Comparison of ENCODE assay signal across 20 cellular contexts in genomic region chr18:26965206-26965605, GRCh38.
DNase-seq lines count a peak whose midpoint lies in the region; ATAC-seq, FAIRE-seq and TF ChIP-seq lines count a peak whose summit lies in the region.
"Had no signal": no experiment of that assay in that cellular context is flagged by ENCODE, and none has a peak within 500 bp of the region (broad histone marks: within the 10 kb centered on the region; RNA-seq: fewer than 3 reads in every experiment).

No MANE protein-coding gene starts in this region.

- H3K9me3 ChIP-seq in right atrium auricular region (no peaks in the 10 kb centered on the region), psoas muscle (no peaks in the 10 kb centered on the region), uterus (no peaks in the 10 kb centered on the region)
- H3K9me3 ChIP-seq: BLaER1 had no signal

- H3K27ac ChIP-seq in right atrium auricular region (no peak overlapping the region), psoas muscle (no peak overlapping the region), uterus (no peak overlapping the region)
- H3K27ac ChIP-seq: BLaER1 had no signal

- H3K27ac Mint-ChIP-seq in type B pancreatic cell, result no peak overlapping the region
- H3K27ac Mint-ChIP-seq: CD4-positive, alpha-beta memory T cell; GM23338; HFFc6 had no signal

- H3K27me3 Mint-ChIP-seq in type B pancreatic cell, result no peaks in the 10 kb centered on the region
- H3K27me3 Mint-ChIP-seq: CD4-positive, alpha-beta memory T cell had no signal

- H3K4me3 Mint-ChIP-seq in type B pancreatic cell, result no peak overlapping the region
- H3K4me3 Mint-ChIP-seq: CD14-positive monocyte; CD4-positive, alpha-beta memory T cell; GM23338; HFFc6 had no signal

- peak; percentile 75 for ATAC-seq in Right ventricle myocardium superior (ENCODE audit: poor library complexity)
- ATAC-seq in psoas muscle, result peak in 3 of 4 donors; percentile 68 to 89 (median 88)
- ATAC-seq in GM21390 (IDR thresholded peaks at IDR 0.05; ENCODE audit: unreplicated experiment), result no peak
- ATAC-seq: GM23338, HCT116 had no signal

- TF ChIP-seq CTCF in right atrium auricular region (IDR thresholded peaks at IDR 0.05) (no peak), bronchial epithelial cell (IDR thresholded peaks at IDR 0.05; ENCODE audit: insufficient read depth, low read length, severe bottlenecking) (no peak), psoas muscle (IDR thresholded peaks at IDR 0.05) (no peak), type B pancreatic cell (conservative IDR thresholded peaks at IDR 0.05) (no peak), uterus (IDR thresholded peaks at IDR 0.05) (no peak)

- H3K4me1 ChIP-seq in right atrium auricular region (no peaks in the 10 kb centered on the region), psoas muscle (peaks cover 12% of the 10 kb centered on the region), uterus (no peaks in the 10 kb centered on the region)
- H3K4me1 ChIP-seq: BLaER1 had no signal

- H3K4me3 ChIP-seq in right atrium auricular region, result no peak overlapping the region
- no peak overlapping the region for H3K4me3 ChIP-seq in bronchial epithelial cell (ENCODE audit: low read depth, low read length)
- H3K4me3 ChIP-seq in psoas muscle, result no peak overlapping the region
- H3K4me3 ChIP-seq in uterus, result no peak overlapping the region
- H3K4me3 ChIP-seq: BLaER1, GM23338 had no signal

- H3K36me3 Mint-ChIP-seq in type B pancreatic cell, result no peaks in the 10 kb centered on the region
- H3K36me3 Mint-ChIP-seq: CD14-positive monocyte; CD4-positive, alpha-beta memory T cell had no signal

- H3K27me3 ChIP-seq in right atrium auricular region, result no peaks in the 10 kb centered on the region
- no peaks in the 10 kb centered on the region for H3K27me3 ChIP-seq in bronchial epithelial cell (ENCODE audit: control insufficient read depth, insufficient read depth, low read length)
- no peaks in the 10 kb centered on the region for H3K27me3 ChIP-seq in psoas muscle (ENCODE audit: insufficient read depth in 3 of 3, low read length in 2 of 3)
- H3K27me3 ChIP-seq in uterus, result no peaks in the 10 kb centered on the region
- H3K27me3 ChIP-seq: BLaER1 had no signal

- FAIRE-seq in bronchial epithelial cell (lab: Jason Lieb, UNC), result peak; percentile 75
- FAIRE-seq: GM12892, GM18507 had no signal

- H3K9me3 Mint-ChIP-seq in type B pancreatic cell, result no peaks in the 10 kb centered on the region
- H3K9me3 Mint-ChIP-seq: GM23338 had no signal

- intact Hi-C loops in Right ventricle myocardium superior (cut with DNase I), result loop anchor here (10.0 kb wide), 1 partner anchor 100 kb away; the partner anchor contains the start of gene AQP4
- intact Hi-C loops in psoas muscle (cut with DNase I), result loop anchor here in 1 of 2 donors (10.0 kb wide), 1 partner anchor 100 kb away; the partner anchor contains the start of gene AQP4
- intact Hi-C loops in uterus (cut with DNase I; ENCODE audit: low total_unique reads), result no loop called here

- 30 to 60% (median 36%) methylated on average over 3 of the region's 3 CpGs for WGBS in psoas muscle, 3 donors

- H3K36me3 ChIP-seq in right atrium auricular region (no peaks in the 10 kb centered on the region), bronchial epithelial cell (ENCODE audit: control insufficient read depth, insufficient read depth, low read length) (no peaks in the 10 kb centered on the region), psoas muscle (ENCODE audit: insufficient read depth in 1 of 2, low read depth in 1 of 2) (no peaks in the 10 kb centered on the region), uterus (no peaks in the 10 kb centered on the region)
- H3K36me3 ChIP-seq: BLaER1 had no signal

- no peak for TF ChIP-seq POLR2A in uterus (IDR thresholded peaks at IDR 0.05)

- no peak for DNase-seq in Right ventricle myocardium superior
- DNase-seq in right atrium auricular region (ENCODE audit: low spot score), result no peak
- no peak for DNase-seq in bronchial epithelial cell (ENCODE audit: low read depth)
- no peak for DNase-seq in psoas muscle
- DNase-seq in type B pancreatic cell (ENCODE audit: extremely low spot score, unreplicated experiment), result no peak
- DNase-seq in uterus, result no peak
- DNase-seq: 8988T; CD4-positive, alpha-beta memory T cell; DMS153; DMS79; GDM1; H7; HFFc6 had no signal

- H3K4me1 Mint-ChIP-seq in type B pancreatic cell (ENCODE audit: unreplicated experiment), result peaks cover 10% of the 10 kb centered on the region
- H3K4me1 Mint-ChIP-seq: CD14-positive monocyte; CD4-positive, alpha-beta memory T cell had no signal
